In genomic region chr3:150238995-150239612, GRCh38 we compare ENCODE assay signal across 10 cellular contexts.
DNase-seq lines count a peak whose midpoint lies in the region; ATAC-seq and TF ChIP-seq lines count a peak whose summit lies in the region.
"Had no signal": no experiment of that assay in that cellular context is flagged by ENCODE, and none has a peak within 500 bp of the region (broad histone marks: within the 10 kb centered on the region; RNA-seq: fewer than 3 reads in every experiment).

No MANE protein-coding gene starts in this region.

- no peak for DNase-seq in GM20000 (ENCODE audit: low spot score)
- peak; percentile 35 for DNase-seq in NCI-H2171 (lab: John Stamatoyannopoulos, UW)
- peak; percentile 33 for DNase-seq in cerebellar cortex (ENCODE audit: low spot score)
- DNase-seq in osteocyte (ENCODE audit: extremely low spot score, unreplicated experiment) = no peak
- no peak for DNase-seq in NOMO-1 treated with DMSO at 0.1 percent for 48 hours (lab: John Stamatoyannopoulos, UW; ENCODE audit: unreplicated experiment)
- no peak for DNase-seq in posterior cingulate gyrus
- no peak for DNase-seq in CD14-positive monocyte (ENCODE audit: low spot score)
- DNase-seq: activated naive CD8-positive, alpha-beta T cell treated with anti-CD3 and anti-CD28 coated beads, Interleukin-2, amount 50 U/mL, for 24 hours; upper lobe of left lung had no signal

- H3K4me3 Mint-ChIP-seq in osteocyte (ENCODE audit: unreplicated experiment) = no peak overlapping the region
- H3K4me3 Mint-ChIP-seq in CD14-positive monocyte = no peak overlapping the region
- H3K4me3 Mint-ChIP-seq: activated naive CD8-positive, alpha-beta T cell treated with anti-CD3 and anti-CD28 coated beads, Interleukin-2, amount 50 U/mL, for 24 hours had no signal

- peak overlapping the region; percentile 65 for H3K27ac Mint-ChIP-seq in osteocyte (ENCODE audit: unreplicated experiment)
- no peak overlapping the region for H3K27ac Mint-ChIP-seq in CD14-positive monocyte
- H3K27ac Mint-ChIP-seq: activated naive CD8-positive, alpha-beta T cell treated with anti-CD3 and anti-CD28 coated beads, Interleukin-2, amount 50 U/mL, for 24 hours had no signal

- H3K4me1 Mint-ChIP-seq in osteocyte (ENCODE audit: unreplicated experiment) = peaks cover 89% of the 10 kb centered on the region
- peaks cover 4% of the 10 kb centered on the region for H3K4me1 Mint-ChIP-seq in CD14-positive monocyte
- H3K4me1 Mint-ChIP-seq: activated naive CD8-positive, alpha-beta T cell treated with anti-CD3 and anti-CD28 coated beads, Interleukin-2, amount 50 U/mL, for 24 hours had no signal

- no peak for ATAC-seq in GM19351 (IDR thresholded peaks at IDR 0.05; ENCODE audit: unreplicated experiment)
- ATAC-seq: activated naive CD8-positive, alpha-beta T cell treated with anti-CD3 and anti-CD28 coated beads, Interleukin-2, amount 50 U/mL, for 24 hours had no signal

- intact Hi-C loops in posterior cingulate gyrus (cut with DNase I) (no loop called here), CD14-positive monocyte (cut with micrococcal nuclease) (no loop called here)

- H3K27me3 Mint-ChIP-seq in osteocyte (ENCODE audit: unreplicated experiment) (no peaks in the 10 kb centered on the region), CD14-positive monocyte (ENCODE audit: low read depth in 3 of 3) (peaks cover 1 to 6% (median 4%) of the 10 kb centered on the region in 3 donors)

- H3K36me3 Mint-ChIP-seq in osteocyte (ENCODE audit: unreplicated experiment) (no peaks in the 10 kb centered on the region), CD14-positive monocyte (no peaks in the 10 kb centered on the region)

- peak; percentile 9 for TF ChIP-seq CTCF in GM20000 (IDR thresholded peaks at IDR 0.05; ENCODE audit: extremely low read depth, missing control alignments)
- peak; percentile 55 for TF ChIP-seq CTCF in osteocyte (IDR thresholded peaks at IDR 0.05)
- TF ChIP-seq CTCF in CD14-positive monocyte (IDR thresholded peaks at IDR 0.05) = no peak

- H3K9me3 Mint-ChIP-seq in osteocyte (ENCODE audit: unreplicated experiment) (no peaks in the 10 kb centered on the region), CD14-positive monocyte (no peaks in the 10 kb centered on the region)
- H3K9me3 Mint-ChIP-seq: activated naive CD8-positive, alpha-beta T cell treated with anti-CD3 and anti-CD28 coated beads, Interleukin-2, amount 50 U/mL, for 24 hours had no signal

Comparison
In these comparisons a context has a peak if more than half of its experiments do, and no peak if none do; other contexts are left out.
1. DNase-seq: peak in NCI-H2171 (single experiment) and cerebellar cortex (single experiment); none in GM20000 (single experiment), osteocyte (single experiment), NOMO-1 treated with DMSO at 0.1 percent for 48 hours (single experiment), posterior cingulate gyrus (0 of 10) and CD14-positive monocyte (single experiment).